ENCODE assay signal across 8 cellular contexts in genomic region chr6:27814665-27815424, GRCh38.
A peak's percentile ranks its signal among the peaks of the same experiment; 100 is the strongest.
DNase-seq lines count a peak whose midpoint lies in the region; ATAC-seq and TF ChIP-seq lines count a peak whose summit lies in the region.

No MANE protein-coding gene starts in this region.

- H4K91ac ChIP-seq in neuronal stem cell (ENCODE audit: low read depth, low read length, poor library complexity), result peak overlapping the region; percentile 89

- H3K36me3 ChIP-seq in Panc1 (ENCODE audit: control insufficient read depth, insufficient read depth, low read length), result no peaks in the 10 kb centered on the region; the same call in 1 of the 2 replicates
- no peaks in the 10 kb centered on the region for H3K36me3 ChIP-seq in neuronal stem cell (replicated peaks in 1 of 2; ENCODE audit: control insufficient read depth in 2 of 2, insufficient read depth in 2 of 2, low read length in 2 of 2)

- H3K9ac ChIP-seq in neuronal stem cell (ENCODE audit: low read depth, low read length, poor library complexity), result peak overlapping the region; percentile 83

- no peak overlapping the region for H4K8ac ChIP-seq in neuronal stem cell (ENCODE audit: low read depth, low read length)

- peak overlapping the region; percentile 65 for H3K4me2 ChIP-seq in neuronal stem cell (ENCODE audit: insufficient read depth, low read length, poor library complexity, severe bottlenecking)

- H3K27ac ChIP-seq in C4-2B (peak overlapping the region; percentile 81), Panc1 (ENCODE audit: low read length) (peak overlapping the region; percentile 88), foreskin keratinocyte (peak overlapping the region; percentile 37), neuronal stem cell (replicated peaks; ENCODE audit: low read length) (peak overlapping the region; percentile 99)

- H3K27me3 ChIP-seq in Panc1 (ENCODE audit: control insufficient read depth, insufficient read depth, low read length) (no peaks in the 10 kb centered on the region), foreskin keratinocyte (no peaks in the 10 kb centered on the region), neuronal stem cell (ENCODE audit: control insufficient read depth in 3 of 3, insufficient read depth in 3 of 3, low read depth in 1 of 3, low read length in 3 of 3) (no peaks in the 10 kb centered on the region)

- BruUV-seq in Panc1 (replicated peaks; lab: Mats Ljungman, UMichigan), result TSS peak; percentile 98

- peak overlapping the region; percentile 88 for H2BK15ac ChIP-seq in neuronal stem cell (ENCODE audit: low read length)

- H3K4me3 ChIP-seq in Panc1 (ENCODE audit: low read depth in 2 of 2, low read length in 2 of 2) (peak overlapping the region; percentile 78 to 93), neuronal stem cell (ENCODE audit: low read length in 2 of 2) (peak overlapping the region; percentile 55 to 82)

- ATAC-seq in GM19397 (IDR thresholded peaks at IDR 0.05; ENCODE audit: unreplicated experiment), result peak; percentile 58
- peak; percentile 49 for ATAC-seq in HG03520 (IDR thresholded peaks at IDR 0.05; ENCODE audit: unreplicated experiment)
- ATAC-seq in Panc1, result peak; percentile 74
- ATAC-seq in foreskin keratinocyte, result peak; percentile 73

- H3K4ac ChIP-seq in neuronal stem cell (ENCODE audit: low read length), result peak overlapping the region; percentile 78

- peak overlapping the region; percentile 78 for H2BK5ac ChIP-seq in neuronal stem cell (ENCODE audit: low read length)

- in situ Hi-C loops in Panc1 (cut with HindIII; ENCODE audit: low pct_unique_long_range_greater_than_20kb, low sequenced_read_pairs), result no loop called here

- H3K79me1 ChIP-seq in neuronal stem cell (ENCODE audit: low read depth, low read length), result peaks cover 4% of the 10 kb centered on the region

- no peak overlapping the region for H2BK120ac ChIP-seq in neuronal stem cell (ENCODE audit: low read depth, low read length)

- peak overlapping the region; percentile 29 for H3K23ac ChIP-seq in neuronal stem cell (ENCODE audit: low read depth, low read length, poor library complexity)

- H3K18ac ChIP-seq in neuronal stem cell (ENCODE audit: low read length), result peak overlapping the region; percentile 97

- peak; percentile 97 for DNase-seq in Panc1 (ENCODE audit: low read depth, low spot score)
- peak; percentile 83 for DNase-seq in activated effector memory CD4-positive, alpha-beta T cell treated with anti-CD3 and anti-CD28 coated beads, Interleukin-2, amount 50 U/mL, for 16 hours
- peak; percentile 93 to 100 for DNase-seq in foreskin keratinocyte
- peak; percentile 91 for DNase-seq in neuronal stem cell (ENCODE audit: low spot score)
- DNase-seq in NCI-H1694 treated with DMSO at 0.1 percent for 48 hours (lab: John Stamatoyannopoulos, UW), result no peak

- peak overlapping the region; percentile 39 for H3K14ac ChIP-seq in neuronal stem cell (ENCODE audit: low read length)

- intact Hi-C loops in Panc1 (cut with micrococcal nuclease; ENCODE audit: unreplicated experiment), result loop anchor here (2.0 to 5.0 kb wide), 4 partner anchors 52 to 1788 kb away; a partner anchor contains a TSS

- POLR2A ChIA-PET in Panc1 (lab: Charles Lee), result interaction anchor here (0.8 to 1.5 kb wide), 7 partner anchors 8 to 81 kb away, joined by 3 to 9 read pairs (median 6); a partner anchor contains a TSS

- TF ChIP-seq CTCF in C4-2B (conservative IDR thresholded peaks at IDR 0.05) (no peak), Panc1 (IDR thresholded peaks at IDR 0.05) (no peak), foreskin keratinocyte (conservative IDR thresholded peaks at IDR 0.05) (no peak)

- no peaks in the 10 kb centered on the region for H3K9me3 ChIP-seq in Panc1 (ENCODE audit: control insufficient read depth, insufficient read depth, low read depth, low read length)
- H3K9me3 ChIP-seq in neuronal stem cell (replicated peaks in 1 of 2; ENCODE audit: control insufficient read depth in 2 of 2, insufficient read depth in 1 of 2, low read depth in 1 of 2, low read length in 2 of 2), result no peaks in the 10 kb centered on the region

- WGBS in neuronal stem cell (ENCODE audit: extremely low coverage in 2 of 2, insufficient read length in 2 of 2, insufficient replicate concordance in 1 of 2), 2 donors, result no CpG with 5 or more reads among the region's 40 CpGs

- CTCF ChIA-PET in Panc1 (lab: Charles Lee), result no interaction called here

- H3K4me1 ChIP-seq in Panc1 (ENCODE audit: control insufficient read depth, insufficient read depth, low read length) (peaks cover 24% of the 10 kb centered on the region), foreskin keratinocyte (no peaks in the 10 kb centered on the region), neuronal stem cell (ENCODE audit: control insufficient read depth in 2 of 2, insufficient read depth in 1 of 2, low read depth in 1 of 2, low read length in 2 of 2) (peaks cover 2 to 7% of the 10 kb centered on the region in 2 donors)

- H2AK5ac ChIP-seq in neuronal stem cell (ENCODE audit: low read depth, low read length), result peak overlapping the region; percentile 91

- peak overlapping the region; percentile 80 for H2AFZ ChIP-seq in neuronal stem cell (ENCODE audit: low read length)

- peak overlapping the region; percentile 82 for H2BK12ac ChIP-seq in neuronal stem cell (ENCODE audit: low read length)

Comparison
In these comparisons a context has a peak if more than half of its experiments do, and no peak if none do; other contexts are left out.
1. H3K27ac ChIP-seq: peak in every context shown above with its lines; median percentile 99 in neuronal stem cell; 88 in Panc1; 81 in C4-2B; 37 in foreskin keratinocyte.